Comparison of ENCODE assay signal across 12 cellular contexts in genomic region chr4:102687982-102688433, GRCh38.
DNase-seq lines count a peak whose midpoint lies in the region; ATAC-seq and FAIRE-seq lines count a peak whose summit lies in the region.
"Had no signal": no experiment of that assay in that cellular context is flagged by ENCODE, and none has a peak within 500 bp of the region (broad histone marks: within the 10 kb centered on the region; RNA-seq: fewer than 3 reads in every experiment).

No MANE protein-coding gene starts in this region.

- no peaks in the 10 kb centered on the region for H3K4me1 ChIP-seq in naive thymus-derived CD4-positive, alpha-beta T cell (ENCODE audit: control insufficient read depth in 2 of 2, insufficient read depth in 2 of 2, low read length in 2 of 2)
- H3K4me1 ChIP-seq in CD8-positive, alpha-beta memory T cell (ENCODE audit: insufficient read depth, low read length) = no peaks in the 10 kb centered on the region

- no peaks in the 10 kb centered on the region for H3K9me3 Mint-ChIP-seq in naive thymus-derived CD4-positive, alpha-beta T cell
- no peaks in the 10 kb centered on the region for H3K9me3 Mint-ChIP-seq in CD8-positive, alpha-beta memory T cell
- H3K9me3 Mint-ChIP-seq: activated CD4-positive, alpha-beta T cell treated with anti-CD3 and anti-CD28 coated beads, Interleukin-2, amount 10 ng/mL, durations not matched to agents 24 days and 14 days had no signal

- no peak for DNase-seq in naive thymus-derived CD4-positive, alpha-beta T cell
- DNase-seq in frontal cortex (ENCODE audit: low spot score in 2 of 2) = no peak
- DNase-seq in T-helper 1 cell = no peak
- DNase-seq in stimulated activated CD4-positive, alpha-beta T cell treated with anti-CD3 and anti-CD28 coated beads, Interleukin-4, amount 100 ng/mL, for 4 hours = no peak
- DNase-seq in CD8-positive, alpha-beta memory T cell = no peak
- DNase-seq: activated CD4-positive, alpha-beta T cell treated with anti-CD3 and anti-CD28 coated beads, Interleukin-2, amount 10 ng/mL, durations not matched to agents 24 days and 14 days; left ventricle myocardium superior; OCI-M1 had no signal

- intact Hi-C loops in naive thymus-derived CD4-positive, alpha-beta T cell (cut with micrococcal nuclease) = no loop called here

- ATAC-seq in GM19035 (IDR thresholded peaks at IDR 0.05; ENCODE audit: unreplicated experiment) (peak; percentile 40), HG02610 (IDR thresholded peaks at IDR 0.05; ENCODE audit: unreplicated experiment) (peak; percentile 45), HG03469 (IDR thresholded peaks at IDR 0.05; ENCODE audit: unreplicated experiment) (peak; percentile 23)
- peak; percentile 61 for ATAC-seq in naive thymus-derived CD4-positive, alpha-beta T cell

- peaks cover 0 to 17% (median 4%) of the 10 kb centered on the region in 5 donors for H3K36me3 Mint-ChIP-seq in naive thymus-derived CD4-positive, alpha-beta T cell
- H3K36me3 Mint-ChIP-seq in CD8-positive, alpha-beta memory T cell = peaks cover 4 to 19% (median 15%) of the 10 kb centered on the region in 3 donors

- H3K27me3 ChIP-seq in naive thymus-derived CD4-positive, alpha-beta T cell (ENCODE audit: control insufficient read depth in 2 of 2, insufficient read depth in 2 of 2, low read length in 2 of 2) = no peaks in the 10 kb centered on the region
- no peaks in the 10 kb centered on the region for H3K27me3 ChIP-seq in CD8-positive, alpha-beta memory T cell (ENCODE audit: insufficient read depth, low read length, poor library complexity, severe bottlenecking)

- no peak for FAIRE-seq in frontal cortex (lab: Jason Lieb, UNC)
- FAIRE-seq: G401.6 had no signal

- H3K27ac Mint-ChIP-seq in naive thymus-derived CD4-positive, alpha-beta T cell = no peak overlapping the region
- no peak overlapping the region for H3K27ac Mint-ChIP-seq in CD8-positive, alpha-beta memory T cell
- H3K27ac Mint-ChIP-seq: activated CD4-positive, alpha-beta T cell treated with anti-CD3 and anti-CD28 coated beads, Interleukin-2, amount 10 ng/mL, durations not matched to agents 24 days and 14 days had no signal

- POLR2A ChIA-PET in naive thymus-derived CD4-positive, alpha-beta T cell (lab: Charles Lee) = no interaction called here
- POLR2A ChIA-PET in CD8-positive, alpha-beta memory T cell (lab: Charles Lee) = no interaction called here

- H3K36me3 ChIP-seq in naive thymus-derived CD4-positive, alpha-beta T cell (ENCODE audit: control insufficient read depth in 2 of 3, insufficient read depth in 3 of 3, low read length in 3 of 3) = peaks cover 0 to 4% (median 0%) of the 10 kb centered on the region in 3 experiments
- no peaks in the 10 kb centered on the region for H3K36me3 ChIP-seq in CD8-positive, alpha-beta memory T cell (ENCODE audit: insufficient read depth, low read length)

- H3K27ac ChIP-seq in naive thymus-derived CD4-positive, alpha-beta T cell (ENCODE audit: low read depth, low read length) = no peak overlapping the region
- no peak overlapping the region for H3K27ac ChIP-seq in CD8-positive, alpha-beta memory T cell (ENCODE audit: low read depth, low read length)

- no peak overlapping the region for H3K4me3 Mint-ChIP-seq in naive thymus-derived CD4-positive, alpha-beta T cell
- H3K4me3 Mint-ChIP-seq in CD8-positive, alpha-beta memory T cell = no peak overlapping the region
- H3K4me3 Mint-ChIP-seq: activated CD4-positive, alpha-beta T cell treated with anti-CD3 and anti-CD28 coated beads, Interleukin-2, amount 10 ng/mL, durations not matched to agents 24 days and 14 days had no signal

- H3K9me3 ChIP-seq in naive thymus-derived CD4-positive, alpha-beta T cell (ENCODE audit: control insufficient read depth in 2 of 3, low read length in 3 of 3) = no peaks in the 10 kb centered on the region
- H3K9me3 ChIP-seq in CD8-positive, alpha-beta memory T cell (ENCODE audit: low read length) = no peaks in the 10 kb centered on the region

- no peaks in the 10 kb centered on the region for H3K4me1 Mint-ChIP-seq in naive thymus-derived CD4-positive, alpha-beta T cell
- H3K4me1 Mint-ChIP-seq in CD8-positive, alpha-beta memory T cell = no peaks in the 10 kb centered on the region
- H3K4me1 Mint-ChIP-seq: activated CD4-positive, alpha-beta T cell treated with anti-CD3 and anti-CD28 coated beads, Interleukin-2, amount 10 ng/mL, durations not matched to agents 24 days and 14 days had no signal

- no peaks in the 10 kb centered on the region for H3K27me3 Mint-ChIP-seq in naive thymus-derived CD4-positive, alpha-beta T cell
- peaks cover 0 to 2% of the 10 kb centered on the region in 2 donors for H3K27me3 Mint-ChIP-seq in CD8-positive, alpha-beta memory T cell
- H3K27me3 Mint-ChIP-seq: activated CD4-positive, alpha-beta T cell treated with anti-CD3 and anti-CD28 coated beads, Interleukin-2, amount 10 ng/mL, durations not matched to agents 24 days and 14 days had no signal

- CTCF ChIA-PET in naive thymus-derived CD4-positive, alpha-beta T cell (lab: Charles Lee) = no interaction called here
- CTCF ChIA-PET in CD8-positive, alpha-beta memory T cell (lab: Charles Lee) = no interaction called here

- H3K4me3 ChIP-seq in naive thymus-derived CD4-positive, alpha-beta T cell (ENCODE audit: low read length) = no peak overlapping the region
- no peak overlapping the region for H3K4me3 ChIP-seq in CD8-positive, alpha-beta memory T cell (ENCODE audit: low read length)
